Comparison of ENCODE assay signal across 8 cellular contexts in genomic region chr7:100489824-100490223, GRCh38. TPM values are rescaled to one million over a fixed set of nuclear protein-coding genes. Genes with fewer than 3 reads are reported as not detected.
DNase-seq lines count a peak whose midpoint lies in the region; ATAC-seq and TF ChIP-seq lines count a peak whose summit lies in the region.

No MANE protein-coding gene starts in this region.

- intact Hi-C loops in A673 (cut with micrococcal nuclease; ENCODE audit: unreplicated experiment), result no loop called here
- intact Hi-C loops in sciatic nerve (cut with DNase I), result no loop called here
- intact Hi-C loops in left ventricle myocardium superior (cut with micrococcal nuclease), result no loop called here

- POLR2A ChIA-PET in A673 (lab: Charles Lee; ENCODE audit: low non-redundant PET), result interaction anchor here (0.5 kb wide), 1 partner anchor 47 kb away, joined by 9 read pairs; no protein-coding TSS in a partner anchor

- CTCF ChIA-PET in A673 (lab: Charles Lee), result interaction anchor here (0.6 kb wide), 1 partner anchor 74 kb away, joined by 3 read pairs; no protein-coding TSS in a partner anchor

- no peak overlapping the region for H3K4me3 ChIP-seq in A673 (ENCODE audit: low read depth, low read length, poor library complexity, severe bottlenecking)
- H3K4me3 ChIP-seq in fibroblast of pulmonary artery (replicated peaks; ENCODE audit: low read depth, low read length), result no peak overlapping the region

- ATAC-seq in sciatic nerve, result peak; percentile 69
- ATAC-seq in GM19351 (IDR thresholded peaks at IDR 0.05; ENCODE audit: unreplicated experiment), result no peak
- no peak for ATAC-seq in left ventricle myocardium superior

- no peak for TF ChIP-seq CTCF in A673 (conservative IDR thresholded peaks at IDR 0.05; ENCODE audit: low read depth, low read length)
- TF ChIP-seq CTCF in GM13976 (IDR thresholded peaks at IDR 0.05; ENCODE audit: borderline replicate concordance, control extremely low read depth, extremely low read depth, insufficient read depth, missing control alignments), result no peak
- no peak for TF ChIP-seq CTCF in fibroblast of pulmonary artery (IDR thresholded peaks at IDR 0.05; ENCODE audit: low read length, missing control alignments)

- H3K27me3 ChIP-seq in A673 (replicated peaks; ENCODE audit: insufficient read depth, low read depth, low read length, poor library complexity), result no peaks in the 10 kb centered on the region

- in situ Hi-C loops in GM13976 (cut with MboI; ENCODE audit: low sequenced_read_pairs, unreplicated experiment), result no loop called here

- H3K4me1 ChIP-seq in A673 (ENCODE audit: insufficient read depth, low read length, poor library complexity, severe bottlenecking), result peaks cover 7% of the 10 kb centered on the region

- H3K36me3 ChIP-seq in A673 (ENCODE audit: insufficient read depth, low read length, poor library complexity, severe bottlenecking), result no peaks in the 10 kb centered on the region

- DNase-seq in A673 (ENCODE audit: low spot score), result peak; percentile 95
- peak; percentile 87 for DNase-seq in GM13976 (ENCODE audit: low spot score)
- DNase-seq in NCI-H2081 (lab: John Stamatoyannopoulos, UW), result peak; percentile 98
- DNase-seq in T follicular helper cell (ENCODE audit: low read depth), result peak; percentile 47
- peak; percentile 90 for DNase-seq in fibroblast of pulmonary artery (ENCODE audit: low read depth)
- no peak for DNase-seq in sciatic nerve (ENCODE audit: low spot score)
- DNase-seq in left ventricle myocardium superior, result no peak

- no peak overlapping the region for H3K27ac ChIP-seq in A673 (ENCODE audit: low read depth, low read length, poor library complexity, severe bottlenecking)

- no TSS peak for BruUV-seq in A673 (replicated peaks; lab: Mats Ljungman, UMichigan)

- H3K9me3 ChIP-seq in A673 (ENCODE audit: low read depth, low read length, poor library complexity, severe bottlenecking), result no peaks in the 10 kb centered on the region

RNA-seq across cellular contexts. Expression of gene NYAP1, which starts 6.1 kb away (rescaled TPM):
- total RNA-seq in A673 (2021) (1.3 and 3.2 TPM in 2 replicates), sciatic nerve (9.1 TPM), left ventricle myocardium superior (0.32 TPM)

RNA-seq across cellular contexts. Expression of gene TSC22D4, which starts 10.8 kb away (rescaled TPM):
- total RNA-seq in A673 (2021) (69.0 and 71.0 TPM in 2 replicates), sciatic nerve (148 TPM), left ventricle myocardium superior (51.1 TPM)

RNA-seq across cellular contexts. Expression of gene SPACDR, which starts 25.8 kb away (rescaled TPM):
- 2.9 and 3.9 TPM in 2 replicates for total RNA-seq in A673 (2021)
- total RNA-seq in sciatic nerve, result 3.6 TPM
- total RNA-seq in left ventricle myocardium superior, result 0.32 TPM

RNA-seq across cellular contexts. Expression of gene AGFG2, which starts 49.2 kb away (rescaled TPM):
- 12.8 and 15.3 TPM in 2 replicates for total RNA-seq in A673 (2021)
- total RNA-seq in sciatic nerve, result 30.6 TPM
- total RNA-seq in left ventricle myocardium superior, result 24.7 TPM

RNA-seq across cellular contexts. Expression of gene PPP1R35, which starts 53.5 kb away (rescaled TPM):
- 27.3 and 37.3 TPM in 2 replicates for total RNA-seq in A673 (2021)
- total RNA-seq in sciatic nerve, result 25.3 TPM
- total RNA-seq in left ventricle myocardium superior, result 10.3 TPM

Comparison
In these comparisons a context has a peak if more than half of its experiments do, and no peak if none do; other contexts are left out.
1. DNase-seq: peak in A673 (single experiment), GM13976 (single experiment), NCI-H2081 (2 of 2), T follicular helper cell (single experiment) and fibroblast of pulmonary artery (single experiment); none in sciatic nerve (single experiment) and left ventricle myocardium superior (single experiment).